Comparison of ENCODE assay signal across 5 cellular contexts in genomic region chr4:151620066-151620465, GRCh38.
"Had no signal": no experiment of that assay in that cellular context is flagged by ENCODE, and none has a peak within 500 bp of the region (broad histone marks: within the 10 kb centered on the region; RNA-seq: fewer than 3 reads in every experiment).

No MANE protein-coding gene starts in this region.

- DNase-seq: H9, HCEC 1CT, KBM-7 had no signal

- H3K27ac ChIP-seq: KMS-11 had no signal

- ATAC-seq: GM23338 had no signal

- H3K4me3 ChIP-seq: GM23338 had no signal
